8 cellular contexts compared by ENCODE assay signal in the genomic region with DNA sequence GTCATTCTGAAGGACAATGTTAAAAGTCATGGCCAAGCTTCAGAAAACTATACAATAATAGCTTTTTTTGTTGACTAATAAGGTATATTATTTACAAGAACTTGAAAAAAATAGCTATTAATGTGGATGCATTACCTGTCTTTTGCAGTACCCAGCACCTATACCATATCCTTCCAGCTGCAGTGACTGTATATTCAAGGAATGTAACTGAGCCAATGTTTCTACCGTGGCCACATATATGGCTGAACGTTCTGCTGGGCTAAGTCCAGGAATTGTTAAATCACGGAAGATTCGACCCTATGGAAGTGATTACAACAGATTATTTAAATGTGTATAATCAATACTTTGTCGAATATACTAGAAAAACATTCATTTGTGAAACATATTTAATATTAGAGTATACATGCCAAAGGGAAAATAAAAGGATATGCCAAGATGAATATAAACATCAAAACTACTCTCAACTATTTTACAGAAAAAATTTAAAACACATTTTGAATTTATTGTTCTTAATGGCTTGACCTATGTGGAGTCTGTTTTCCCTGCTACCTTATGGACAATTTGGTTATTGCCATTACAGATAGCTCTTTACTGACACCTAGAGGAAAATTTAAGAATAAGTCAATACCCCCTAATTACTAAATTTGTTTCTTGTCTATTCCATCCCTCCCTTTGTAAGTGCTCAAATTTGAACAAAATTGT. TPM values are rescaled to one million over a fixed set of nuclear protein-coding genes. Genes with fewer than 3 reads are reported as not detected.
DNase-seq lines count a peak whose midpoint lies in the region; ATAC-seq, FAIRE-seq and TF ChIP-seq lines count a peak whose summit lies in the region.

No MANE protein-coding gene starts in this region.

- H3K9me2 ChIP-seq in OCI-LY1 (ENCODE audit: low read depth, low read length) = no peaks in the 10 kb centered on the region

- peaks cover 13% of the 10 kb centered on the region for H3K36me3 Mint-ChIP-seq in memory B cell

- H3K4me1 Mint-ChIP-seq in memory B cell = peaks cover 9% of the 10 kb centered on the region

- peak; percentile 75 for TF ChIP-seq CTCF in OCI-LY1 (IDR thresholded peaks at IDR 0.05; ENCODE audit: low read length)

- FAIRE-seq in HTR-8/SVneo (lab: Jason Lieb, UNC) = no peak

- peaks cover 2% of the 10 kb centered on the region for H3K9me3 Mint-ChIP-seq in memory B cell

- ATAC-seq in memory B cell (ENCODE audit: low read depth) (peak; percentile 59), GM18517 (IDR thresholded peaks at IDR 0.05; ENCODE audit: unreplicated experiment) (no peak), GM19455 (IDR thresholded peaks at IDR 0.05; ENCODE audit: unreplicated experiment) (no peak)

- no peaks in the 10 kb centered on the region for H3K27me3 ChIP-seq in OCI-LY1 (ENCODE audit: insufficient read depth, low read length)
- no peaks in the 10 kb centered on the region for H3K27me3 ChIP-seq in MG63

- H3F3A ChIP-seq in OCI-LY1 (ENCODE audit: insufficient read depth, low read length) = no peaks in the 10 kb centered on the region

- H3K4me3 Mint-ChIP-seq in memory B cell = no peak overlapping the region

- H3K27ac ChIP-seq in OCI-LY1 (ENCODE audit: low read depth, low read length, poor library complexity, severe bottlenecking) = no peak overlapping the region

- H3K79me2 ChIP-seq in OCI-LY1 (ENCODE audit: insufficient read depth, low read length) = no peaks in the 10 kb centered on the region

- H4K20me1 ChIP-seq in OCI-LY1 (ENCODE audit: insufficient read depth, low read length) = no peaks in the 10 kb centered on the region

- H3K4me1 ChIP-seq in OCI-LY1 (ENCODE audit: insufficient read depth, low read length, severe bottlenecking) = no peaks in the 10 kb centered on the region

- H3K4me3 ChIP-seq in OCI-LY1 (ENCODE audit: low read depth, low read length, poor library complexity, severe bottlenecking) (no peak overlapping the region), MG63 (no peak overlapping the region)

- no peaks in the 10 kb centered on the region for H3K27me3 Mint-ChIP-seq in memory B cell

- no peak overlapping the region for H3K9ac ChIP-seq in OCI-LY1 (ENCODE audit: low read length)

- H2AFZ ChIP-seq in OCI-LY1 (ENCODE audit: low read length) = no peak overlapping the region

- DNase-seq in DMS53 (lab: John Stamatoyannopoulos, UW) (peak; percentile 65), HTR-8/SVneo (ENCODE audit: insufficient read length, low spot score) (peak; percentile 47), dermis blood vessel endothelial cell (peak; percentile 79), memory B cell (ENCODE audit: low spot score in 2 of 2) (peak in 1 of 2 donors; percentile 10), MG63 (no peak)

- H3K36me3 ChIP-seq in OCI-LY1 (ENCODE audit: insufficient read depth, low read length) = peaks cover 22% of the 10 kb centered on the region; the same call in 1 of the 2 replicates
- peaks cover 7% of the 10 kb centered on the region for H3K36me3 ChIP-seq in MG63

- H3K4me2 ChIP-seq in OCI-LY1 (ENCODE audit: low read length) = no peak overlapping the region

- H3K27ac Mint-ChIP-seq in memory B cell = no peak overlapping the region

- no peaks in the 10 kb centered on the region for H3K9me3 ChIP-seq in OCI-LY1 (ENCODE audit: low read length)
- 0 out of 2 replicates have a peak, but pooled peaks cover under 1% of the 10 kb centered on the region for H3K9me3 ChIP-seq in MG63

RNA-seq across cellular contexts. Expression of a gene that starts 17.6 kb away (rescaled TPM):
- 19.6 and 24.2 TPM in 2 replicates for total RNA-seq in dermis blood vessel endothelial cell
- total RNA-seq in MG63 (2014; rRNA removed; shearing (Covaris generic); ENCODE audit: low replicate concordance) = 4.3 and 12.1 TPM in 2 replicates

RNA-seq across cellular contexts. Expression of a gene that starts 18.1 kb away (rescaled TPM):
- total RNA-seq in dermis blood vessel endothelial cell = 26.5 and 26.9 TPM in 2 replicates
- 40.5 and 49.2 TPM in 2 replicates for total RNA-seq in MG63 (2014; rRNA removed; shearing (Covaris generic); ENCODE audit: low replicate concordance)

RNA-seq across cellular contexts. Expression of a gene that starts 44.9 kb away (rescaled TPM):
- 0.85 and 0.93 TPM in 2 replicates for total RNA-seq in dermis blood vessel endothelial cell
- total RNA-seq in MG63 (2014; rRNA removed; shearing (Covaris generic); ENCODE audit: low replicate concordance) = 0.26 and 3.9 TPM in 2 replicates
